Comparison of ENCODE assay signal across 2 cellular contexts in the genomic region with DNA sequence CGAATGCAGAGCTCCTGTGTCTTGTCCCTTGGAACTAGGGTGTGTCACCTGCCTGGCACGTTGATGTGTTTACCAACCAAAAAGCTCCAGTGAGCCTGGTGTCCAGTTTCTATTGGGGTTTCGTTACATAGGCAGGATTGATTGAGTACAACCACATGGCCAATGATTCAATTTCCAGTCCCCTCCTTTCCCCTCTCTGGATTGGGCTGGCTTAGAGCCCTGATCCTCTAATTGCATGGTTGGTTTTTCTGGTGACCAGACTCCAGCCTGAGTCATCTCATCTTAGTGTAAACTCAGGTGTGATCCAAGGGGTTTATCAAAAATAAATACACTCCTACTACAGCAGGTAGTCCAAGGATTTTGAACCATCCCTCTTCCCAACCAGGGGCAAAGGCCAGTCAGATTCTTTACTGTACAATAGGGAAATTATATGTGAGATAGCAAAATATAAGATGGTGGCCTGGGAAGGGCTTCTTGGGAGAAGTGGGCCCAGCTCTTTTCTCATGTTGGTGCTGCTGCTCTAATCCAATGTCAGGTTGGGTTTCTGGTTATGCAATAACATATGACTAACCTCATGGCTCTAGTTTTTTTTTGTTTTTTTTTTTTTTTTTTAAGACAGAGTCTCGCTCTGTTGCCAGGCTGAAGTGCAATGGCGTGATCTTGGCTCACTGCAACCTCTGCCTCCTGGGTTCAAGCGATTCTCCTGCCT.
TF ChIP-seq lines count a peak whose summit lies in the region.

No MANE protein-coding gene starts in this region.

TF ChIP-seq in K562, 482 proteins besides CTCF, POLR2A, EP300 and RAD21:
- no peak for TF ChIP-seq SNRNP70 (optimal IDR thresholded peaks at IDR 0.05; ENCODE audit: low read depth, low read length)
- no peak for TF ChIP-seq CBX8 (IDR thresholded peaks at IDR 0.05; ENCODE audit: borderline replicate concordance, extremely low read depth, low read depth, low read length, poor library complexity, severe bottlenecking)
- no peak for TF ChIP-seq CEBPG (CRISPR knock-in tag; IDR thresholded peaks at IDR 0.05)
- peak; percentile 19 to 43; a peak in 1 of 4 replicates for TF ChIP-seq CEBPG (tag; conservative IDR thresholded peaks at IDR 0.05 in 1 of 2, IDR thresholded peaks at IDR 0.05 in 1 of 2)
- TF ChIP-seq MXI1 (IDR thresholded peaks at IDR 0.05; ENCODE audit: low read depth, low read length): no peak
- TF ChIP-seq ZNF134 (CRISPR knock-in tag; conservative IDR thresholded peaks at IDR 0.05): no peak
- no peak for TF ChIP-seq SMAD3 (CRISPR knock-in tag; conservative IDR thresholded peaks at IDR 0.05)
- TF ChIP-seq CREB1 (IDR thresholded peaks at IDR 0.05): no peak
- TF ChIP-seq CREB1 (CRISPR knock-in tag; IDR thresholded peaks at IDR 0.05): no peak
- TF ChIP-seq KDM1A (IDR thresholded peaks at IDR 0.05): no peak
- no peak for TF ChIP-seq PML (IDR thresholded peaks at IDR 0.05; ENCODE audit: low read length)
- no peak for TF ChIP-seq NR2C2 (CRISPR knock-in tag; IDR thresholded peaks at IDR 0.05)
- TF ChIP-seq NR2C2 (tag; IDR thresholded peaks at IDR 0.05): no peak
- TF ChIP-seq, protein P1, sequence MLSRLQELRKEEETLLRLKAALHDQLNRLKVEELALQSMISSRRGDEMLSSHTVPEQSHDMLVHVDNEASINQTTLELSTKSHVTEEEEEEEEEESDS (CRISPR knock-in tag; IDR thresholded peaks at IDR 0.05): no peak
- no peak for TF ChIP-seq FOSL1 (tag; conservative IDR thresholded peaks at IDR 0.05)
- no peak for TF ChIP-seq HMG20A (CRISPR knock-in tag; conservative IDR thresholded peaks at IDR 0.05)
- TF ChIP-seq RB1 (IDR thresholded peaks at IDR 0.05; ENCODE audit: low read depth): no peak
- TF ChIP-seq CEBPB (tag; IDR thresholded peaks at IDR 0.05): peak; percentile 24; the same call in 1 of the 2 replicates
- no peak for TF ChIP-seq TARDBP (IDR thresholded peaks at IDR 0.05)
- TF ChIP-seq ZNF263 (CRISPR knock-in tag; IDR thresholded peaks at IDR 0.05; ENCODE audit: borderline replicate concordance): no peak
- no peak for TF ChIP-seq ESRRA (IDR thresholded peaks at IDR 0.05; ENCODE audit: borderline replicate concordance, low read depth)

TF ChIP-seq in HepG2, 621 proteins besides CTCF, POLR2A, EP300 and RAD21:
- TF ChIP-seq JUNB (CRISPR knock-in tag; IDR thresholded peaks at IDR 0.05; ENCODE audit: borderline replicate concordance) (no peak), FOSL2 (CRISPR knock-in tag; IDR thresholded peaks at IDR 0.05) (0 out of 2 replicates have a peak, but pooled peaks have one; percentile 17), CEBPB (IDR thresholded peaks at IDR 0.05; ENCODE audit: borderline replicate concordance, low read depth, low read length) (peak; percentile 28; the same call in 1 of the 2 replicates)
- TF ChIP-seq, protein P2, sequence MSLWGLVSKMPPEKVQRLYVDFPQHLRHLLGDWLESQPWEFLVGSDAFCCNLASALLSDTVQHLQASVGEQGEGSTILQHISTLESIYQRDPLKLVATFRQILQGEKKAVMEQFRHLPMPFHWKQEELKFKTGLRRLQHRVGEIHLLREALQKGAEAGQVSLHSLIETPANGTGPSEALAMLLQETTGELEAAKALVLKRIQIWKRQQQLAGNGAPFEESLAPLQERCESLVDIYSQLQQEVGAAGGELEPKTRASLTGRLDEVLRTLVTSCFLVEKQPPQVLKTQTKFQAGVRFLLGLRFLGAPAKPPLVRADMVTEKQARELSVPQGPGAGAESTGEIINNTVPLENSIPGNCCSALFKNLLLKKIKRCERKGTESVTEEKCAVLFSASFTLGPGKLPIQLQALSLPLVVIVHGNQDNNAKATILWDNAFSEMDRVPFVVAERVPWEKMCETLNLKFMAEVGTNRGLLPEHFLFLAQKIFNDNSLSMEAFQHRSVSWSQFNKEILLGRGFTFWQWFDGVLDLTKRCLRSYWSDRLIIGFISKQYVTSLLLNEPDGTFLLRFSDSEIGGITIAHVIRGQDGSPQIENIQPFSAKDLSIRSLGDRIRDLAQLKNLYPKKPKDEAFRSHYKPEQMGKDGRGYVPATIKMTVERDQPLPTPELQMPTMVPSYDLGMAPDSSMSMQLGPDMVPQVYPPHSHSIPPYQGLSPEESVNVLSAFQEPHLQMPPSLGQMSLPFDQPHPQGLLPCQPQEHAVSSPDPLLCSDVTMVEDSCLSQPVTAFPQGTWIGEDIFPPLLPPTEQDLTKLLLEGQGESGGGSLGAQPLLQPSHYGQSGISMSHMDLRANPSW (CRISPR knock-in tag; IDR thresholded peaks at IDR 0.05; ENCODE audit: borderline replicate concordance): no peak
TF ChIP-seq in HepG2: peak in this region for 2.
